14 cellular contexts compared by ENCODE assay signal in the genomic region with DNA sequence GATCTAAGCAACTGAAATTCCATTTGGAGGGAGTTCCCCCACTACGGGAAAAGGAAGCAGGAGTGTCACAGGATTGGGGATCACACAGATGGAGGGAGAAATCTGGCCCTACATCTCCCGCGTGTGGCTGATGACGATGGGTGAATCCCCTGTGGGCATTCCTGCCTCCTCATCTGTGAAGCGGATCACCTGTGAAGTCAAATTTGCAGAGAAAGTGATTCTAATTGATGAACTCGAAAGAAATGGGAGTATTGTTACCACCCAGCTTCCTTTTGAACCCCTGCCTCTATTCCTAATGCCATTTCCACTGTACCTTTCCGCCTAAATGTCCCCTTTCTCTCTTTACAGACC.
DNase-seq lines count a peak whose midpoint lies in the region; ATAC-seq, FAIRE-seq and TF ChIP-seq lines count a peak whose summit lies in the region.
"Had no signal": no experiment of that assay in that cellular context is flagged by ENCODE, and none has a peak within 500 bp of the region (broad histone marks: within the 10 kb centered on the region; RNA-seq: fewer than 3 reads in every experiment).

No MANE protein-coding gene starts in this region.

- no peak for TF ChIP-seq CTCF in BE2C (IDR thresholded peaks at IDR 0.05; ENCODE audit: low read depth, low read length)
- TF ChIP-seq CTCF in HCT116 (IDR thresholded peaks at IDR 0.05 in 2 of 3, conservative IDR thresholded peaks at IDR 0.05 in 1 of 3; ENCODE audit: borderline replicate concordance in 1 of 3, insufficient read depth in 1 of 3, low read depth in 2 of 3, low read length in 2 of 3) = no peak
- no peak for TF ChIP-seq CTCF in OCI-LY7 (conservative IDR thresholded peaks at IDR 0.05; ENCODE audit: low read length)
- no peak for TF ChIP-seq CTCF in nephron (IDR thresholded peaks at IDR 0.05; ENCODE audit: unreplicated experiment in 3 of 3)
- TF ChIP-seq CTCF in mesothelial cell of epicardium (IDR thresholded peaks at IDR 0.05; ENCODE audit: unreplicated experiment) = no peak

- TF ChIP-seq POLR2A in HCT116 (IDR thresholded peaks at IDR 0.05; ENCODE audit: borderline replicate concordance, extremely low read depth, insufficient read depth, insufficient read length) = no peak

- H3K4me1 Mint-ChIP-seq in nephron = peaks cover 16% of the 10 kb centered on the region
- peaks cover 32% of the 10 kb centered on the region for H3K4me1 Mint-ChIP-seq in mesothelial cell of epicardium

- no peak for FAIRE-seq in GM19239 (lab: Jason Lieb, UNC)
- FAIRE-seq: A204.1, HTR-8/SVneo had no signal

- H3K27ac Mint-ChIP-seq in nephron (no peak overlapping the region), mesothelial cell of epicardium (no peak overlapping the region)
- H3K27ac Mint-ChIP-seq: CD4-positive, CD25-positive, alpha-beta regulatory T cell had no signal

- H3K4me3 ChIP-seq in BE2C (ENCODE audit: low read depth, low read length) (peak overlapping the region; percentile 58; the same call in 1 of the 2 replicates), HCT116 (replicated peaks in 1 of 2; ENCODE audit: low read depth in 1 of 2, low read length in 2 of 2) (no peak overlapping the region), OCI-LY7 (ENCODE audit: low read depth, low read length, poor library complexity, severe bottlenecking) (peak overlapping the region; percentile 21)

- H3K36me3 Mint-ChIP-seq in nephron (ENCODE audit: low read depth) (peaks cover 3% of the 10 kb centered on the region), mesothelial cell of epicardium (no peaks in the 10 kb centered on the region)
- H3K36me3 Mint-ChIP-seq: CD4-positive, CD25-positive, alpha-beta regulatory T cell had no signal

- H3K36me3 ChIP-seq in BE2C (no peaks in the 10 kb centered on the region), HCT116 (ENCODE audit: control insufficient read depth in 1 of 2, insufficient read depth in 2 of 2, low read length in 2 of 2) (no peaks in the 10 kb centered on the region), OCI-LY7 (ENCODE audit: insufficient read depth, low read length) (no peaks in the 10 kb centered on the region)

- no peak overlapping the region for H3K9ac ChIP-seq in HCT116 (ENCODE audit: low read length)
- H3K9ac ChIP-seq: SK-N-SH had no signal

- H3K79me2 ChIP-seq in HCT116 (ENCODE audit: insufficient read depth, low read length) = no peaks in the 10 kb centered on the region
- H3K79me2 ChIP-seq in OCI-LY7 (ENCODE audit: insufficient read depth, low read depth, low read length) = no peaks in the 10 kb centered on the region

- RAD21 ChIA-PET in HCT116 (lab: Charles Lee; ENCODE audit: low non-redundant PET in 1 of 2, low total read pairs in 2 of 2, uncharacterized antibody in 2 of 2, unreplicated experiment in 2 of 2) = no interaction called here

- H3K27me3 ChIP-seq in BE2C (peaks cover 7% of the 10 kb centered on the region), HCT116 (ENCODE audit: insufficient read depth, low read length) (peaks cover 13% of the 10 kb centered on the region; the same call in 1 of the 2 replicates)

- POLR2A ChIA-PET in HCT116 (lab: Charles Lee) = no interaction called here
- POLR2A ChIA-PET in OCI-LY7 (lab: Charles Lee) = no interaction called here

- BruUV-seq in HCT116 (replicated peaks; lab: Mats Ljungman, UMichigan) (no TSS peak), OCI-LY7 (replicated peaks; lab: Mats Ljungman, UMichigan) (no TSS peak)

- H3K27ac ChIP-seq in HCT116 (ENCODE audit: low read depth, low read length) (no peak overlapping the region), OCI-LY7 (ENCODE audit: low read depth, low read length, poor library complexity, severe bottlenecking) (peak overlapping the region; percentile 24)

- H3K4me3 Mint-ChIP-seq in nephron (peak overlapping the region in 2 of 3 experiments; percentile 45 to 72), mesothelial cell of epicardium (no peak overlapping the region)

- no peak for TF ChIP-seq RAD21 in HCT116 (IDR thresholded peaks at IDR 0.05; ENCODE audit: low read depth)

- intact Hi-C loops in HCT116 (cut with micrococcal nuclease) (loop anchor here (5.0 kb wide), 1 partner anchor 421 kb away; no protein-coding TSS in a partner anchor), OCI-LY7 (cut with micrococcal nuclease; ENCODE audit: unreplicated experiment) (loop anchor here (2.0 to 5.0 kb wide), 2 partner anchors 55 to 246 kb away; no protein-coding TSS in a partner anchor)

- H3K4me1 ChIP-seq in BE2C = peaks cover 18% of the 10 kb centered on the region
- no peaks in the 10 kb centered on the region for H3K4me1 ChIP-seq in HCT116 (ENCODE audit: control insufficient read depth in 1 of 2, insufficient read depth in 2 of 2, low read length in 2 of 2)
- peaks cover 51% of the 10 kb centered on the region for H3K4me1 ChIP-seq in OCI-LY7 (ENCODE audit: insufficient read depth, low read length, poor library complexity, severe bottlenecking)

- peak; percentile 18; the same call in 1 of the 2 replicates for ATAC-seq in HCT116

- H3K9me3 Mint-ChIP-seq in nephron (peaks cover 6% of the 10 kb centered on the region), mesothelial cell of epicardium (peaks cover 5% of the 10 kb centered on the region)
- H3K9me3 Mint-ChIP-seq: CD4-positive, CD25-positive, alpha-beta regulatory T cell had no signal

- H3K4me2 ChIP-seq in HCT116 (ENCODE audit: low read length) (peak overlapping the region; percentile 10; the same call in 1 of the 2 replicates), OCI-LY7 (ENCODE audit: low read length) (peak overlapping the region; percentile 73)

- H4K20me1 ChIP-seq in HCT116 (ENCODE audit: insufficient read depth) (no peaks in the 10 kb centered on the region), OCI-LY7 (ENCODE audit: insufficient read depth, low read length) (no peaks in the 10 kb centered on the region)

- H2AFZ ChIP-seq in HCT116 (ENCODE audit: low read depth, low read length, poor library complexity, severe bottlenecking) (peak overlapping the region; percentile 68), OCI-LY7 (ENCODE audit: low read length) (peak overlapping the region; percentile 70; the same call in 1 of the 2 replicates)

- CTCF ChIA-PET in HCT116 (lab: Charles Lee) = no interaction called here
- CTCF ChIA-PET in OCI-LY7 (lab: Charles Lee; ENCODE audit: unreplicated experiment) = no interaction called here

- H3K9me3 ChIP-seq in BE2C (no peaks in the 10 kb centered on the region), HCT116 (ENCODE audit: control insufficient read depth in 1 of 2, insufficient read depth in 1 of 2, low read depth in 1 of 2, low read length in 2 of 2) (no peaks in the 10 kb centered on the region), OCI-LY7 (ENCODE audit: low read length) (no peaks in the 10 kb centered on the region; the same call in 1 of the 2 replicates)
- H3K9me3 ChIP-seq: SK-N-SH had no signal

- no peaks in the 10 kb centered on the region for H3K9me2 ChIP-seq in HCT116 (ENCODE audit: insufficient read depth)
- H3K9me2 ChIP-seq in OCI-LY7 (ENCODE audit: insufficient read depth, low read length) = no peaks in the 10 kb centered on the region
- H3K9me2 ChIP-seq: SK-N-SH had no signal

- DNase-seq in BE2C (no peak), HCT116 (ENCODE audit: low read depth, low spot score) (no peak), OCI-LY7 (ENCODE audit: low spot score) (no peak), retina (no peak), GM19239 (ENCODE audit: insufficient read length, low spot score) (no peak), hippocampal formation (lab: John Stamatoyannopoulos, UW) (no peak), mesothelial cell of epicardium (ENCODE audit: low spot score in 2 of 2, unreplicated experiment in 2 of 2) (no peak)
- DNase-seq: GOT3, SIG-M5 had no signal

- H3K27me3 Mint-ChIP-seq in nephron (ENCODE audit: low read depth) = peaks cover 39% of the 10 kb centered on the region
- H3K27me3 Mint-ChIP-seq in mesothelial cell of epicardium (ENCODE audit: low read depth) = peaks cover 10% of the 10 kb centered on the region

TF ChIP-seq in HCT116, 20 proteins besides CTCF, POLR2A, EP300 and RAD21 (continues in another document):
- TF ChIP-seq, protein P1, sequence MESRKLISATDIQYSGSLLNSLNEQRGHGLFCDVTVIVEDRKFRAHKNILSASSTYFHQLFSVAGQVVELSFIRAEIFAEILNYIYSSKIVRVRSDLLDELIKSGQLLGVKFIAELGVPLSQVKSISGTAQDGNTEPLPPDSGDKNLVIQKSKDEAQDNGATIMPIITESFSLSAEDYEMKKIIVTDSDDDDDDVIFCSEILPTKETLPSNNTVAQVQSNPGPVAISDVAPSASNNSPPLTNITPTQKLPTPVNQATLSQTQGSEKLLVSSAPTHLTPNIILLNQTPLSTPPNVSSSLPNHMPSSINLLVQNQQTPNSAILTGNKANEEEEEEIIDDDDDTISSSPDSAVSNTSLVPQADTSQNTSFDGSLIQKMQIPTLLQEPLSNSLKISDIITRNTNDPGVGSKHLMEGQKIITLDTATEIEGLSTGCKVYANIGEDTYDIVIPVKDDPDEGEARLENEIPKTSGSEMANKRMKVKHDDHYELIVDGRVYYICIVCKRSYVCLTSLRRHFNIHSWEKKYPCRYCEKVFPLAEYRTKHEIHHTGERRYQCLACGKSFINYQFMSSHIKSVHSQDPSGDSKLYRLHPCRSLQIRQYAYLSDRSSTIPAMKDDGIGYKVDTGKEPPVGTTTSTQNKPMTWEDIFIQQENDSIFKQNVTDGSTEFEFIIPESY (IDR thresholded peaks at IDR 0.05; ENCODE audit: extremely low read depth, insufficient replicate concordance, low read length) = no peak
- no peak for TF ChIP-seq EZH2phosphoT487 (IDR thresholded peaks at IDR 0.05; ENCODE audit: borderline replicate concordance)
- TF ChIP-seq TCF7L2 (IDR thresholded peaks at IDR 0.05; ENCODE audit: borderline replicate concordance, extremely low read depth, insufficient read depth, insufficient read length) = no peak
- TF ChIP-seq SIN3A (IDR thresholded peaks at IDR 0.05; ENCODE audit: low read depth) = no peak
- TF ChIP-seq, protein P2, sequence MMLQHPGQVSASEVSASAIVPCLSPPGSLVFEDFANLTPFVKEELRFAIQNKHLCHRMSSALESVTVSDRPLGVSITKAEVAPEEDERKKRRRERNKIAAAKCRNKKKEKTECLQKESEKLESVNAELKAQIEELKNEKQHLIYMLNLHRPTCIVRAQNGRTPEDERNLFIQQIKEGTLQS (IDR thresholded peaks at IDR 0.05) = no peak
- no peak for TF ChIP-seq FOSL1 (IDR thresholded peaks at IDR 0.05; ENCODE audit: low read depth)
- TF ChIP-seq YY1 (IDR thresholded peaks at IDR 0.05; ENCODE audit: extremely low read depth, insufficient replicate concordance, low read depth, low read length) = no peak
- no peak for TF ChIP-seq POLR2AphosphoS5 (IDR thresholded peaks at IDR 0.05; ENCODE audit: low read depth, low read length)
- no peak for TF ChIP-seq CBX3 (IDR thresholded peaks at IDR 0.05; ENCODE audit: low read depth)
- no peak for TF ChIP-seq EZH2 (IDR thresholded peaks at IDR 0.05)
- no peak for TF ChIP-seq CEBPB (IDR thresholded peaks at IDR 0.05; ENCODE audit: low read depth)
- TF ChIP-seq ELF1 (IDR thresholded peaks at IDR 0.05; ENCODE audit: borderline replicate concordance, low read depth) = no peak
- TF ChIP-seq, protein P3, sequence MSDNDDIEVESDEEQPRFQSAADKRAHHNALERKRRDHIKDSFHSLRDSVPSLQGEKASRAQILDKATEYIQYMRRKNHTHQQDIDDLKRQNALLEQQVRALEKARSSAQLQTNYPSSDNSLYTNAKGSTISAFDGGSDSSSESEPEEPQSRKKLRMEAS (IDR thresholded peaks at IDR 0.05) = no peak
- no peak for TF ChIP-seq JUND (IDR thresholded peaks at IDR 0.05)

Comparison
In these comparisons a context has a peak if more than half of its experiments do, and no peak if none do; other contexts are left out.
1. H3K4me3 ChIP-seq: peak in BE2C (single experiment) and OCI-LY7 (single experiment); none in HCT116 (0 of 2).